Comparison of ENCODE assay signal across 8 cellular contexts in the genomic region with DNA sequence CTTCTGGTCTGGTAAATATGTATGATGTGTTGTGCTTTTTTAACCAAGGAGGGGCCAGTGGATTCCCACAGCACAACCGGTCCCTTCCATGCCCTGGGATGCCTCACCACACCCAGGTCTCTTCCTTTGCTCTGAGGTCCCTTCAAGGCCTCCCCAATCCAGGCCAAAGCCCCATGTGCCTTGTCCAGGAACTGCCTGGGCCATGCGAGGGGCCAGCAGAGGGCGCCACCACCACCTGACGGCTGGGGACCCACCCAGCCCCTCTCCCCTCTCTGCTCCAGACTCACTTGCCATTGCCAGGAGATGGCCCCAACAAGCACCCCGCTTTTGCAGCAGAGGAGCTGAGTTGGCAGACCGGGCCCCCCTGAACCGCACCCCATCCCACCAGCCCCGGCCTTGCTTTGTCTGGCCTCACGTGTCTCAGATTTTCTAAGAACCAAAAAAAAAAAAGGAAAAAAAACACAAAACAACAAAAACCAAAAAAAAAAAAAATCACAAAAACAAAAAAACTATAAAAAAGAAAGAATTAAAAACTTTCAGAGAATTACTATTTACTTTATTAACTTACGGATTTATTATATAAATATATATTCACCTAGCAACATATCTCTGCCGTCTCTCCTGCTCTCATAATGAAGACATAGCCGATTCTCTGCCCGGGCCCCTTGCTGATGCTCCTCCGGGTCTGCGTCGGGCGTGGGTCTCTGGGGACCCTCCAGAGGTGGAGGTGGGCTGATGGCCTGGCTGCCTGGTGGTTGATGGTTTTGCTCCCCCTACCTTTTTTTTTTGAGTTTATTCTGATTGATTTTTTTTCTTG. TPM values are rescaled to one million over a fixed set of nuclear protein-coding genes. Genes with fewer than 3 reads are reported as not detected.
DNase-seq lines count a peak whose midpoint lies in the region; ATAC-seq and TF ChIP-seq lines count a peak whose summit lies in the region.

No MANE protein-coding gene starts in this region.

- intact Hi-C loops in CD8-positive, alpha-beta T cell (cut with DNase I, micrococcal nuclease): loop anchor here (1.0 to 5.0 kb wide), 5 partner anchors 83 to 200 kb away; partner anchors contain the start of genes ACTN4 (in 1 of the 2), ECH1 (in 1 of the 2), MRPS12 (in 1 of the 2) and SARS2 (in 1 of the 2)
- intact Hi-C loops in head of caudate nucleus (cut with DNase I): loop anchor here (5.0 kb wide), 1 partner anchor 102 kb away; the partner anchor contains the start of gene ECH1

- no peaks in the 10 kb centered on the region for H3K9me3 Mint-ChIP-seq in CD8-positive, alpha-beta T cell

- ATAC-seq in CD8-positive, alpha-beta T cell: peak; percentile 62
- ATAC-seq in HG02885 (IDR thresholded peaks at IDR 0.05; ENCODE audit: poor library complexity, unreplicated experiment): peak; percentile 40
- no peak for ATAC-seq in HG03159 (IDR thresholded peaks at IDR 0.05; ENCODE audit: unreplicated experiment)
- ATAC-seq in GM21390 (IDR thresholded peaks at IDR 0.05; ENCODE audit: unreplicated experiment): no peak

- POLR2A ChIA-PET in CD8-positive, alpha-beta T cell (lab: Charles Lee): no interaction called here
- POLR2A ChIA-PET in RWPE1 (lab: Yijun Ruan, JAX; ENCODE audit: low non-redundant PET): interaction anchor here (0.6 kb wide), 1 partner anchor 216 kb away, joined by 4 read pairs; no protein-coding TSS in a partner anchor

- H3K4me1 ChIP-seq in CD8-positive, alpha-beta T cell (ENCODE audit: insufficient read depth, low read length): peaks cover 17% of the 10 kb centered on the region
- no peaks in the 10 kb centered on the region for H3K4me1 ChIP-seq in smooth muscle cell (ENCODE audit: low read depth)

- no peaks in the 10 kb centered on the region for H3K36me3 ChIP-seq in CD8-positive, alpha-beta T cell (ENCODE audit: insufficient read depth, low read length)
- H3K36me3 ChIP-seq in smooth muscle cell (ENCODE audit: low read depth): no peaks in the 10 kb centered on the region

- peaks cover 15% of the 10 kb centered on the region for H4K20me1 ChIP-seq in smooth muscle cell (ENCODE audit: low read depth)

- no peak overlapping the region for H3K27ac ChIP-seq in CD8-positive, alpha-beta T cell (ENCODE audit: low read depth, low read length)
- H3K27ac ChIP-seq in RWPE1 (peak overlapping the region; percentile 84), smooth muscle cell (ENCODE audit: low read depth) (peak overlapping the region; percentile 3)

- no peaks in the 10 kb centered on the region for H3K79me2 ChIP-seq in smooth muscle cell (ENCODE audit: low read depth)

- peak; percentile 75 for TF ChIP-seq CTCF in CD8-positive, alpha-beta T cell (IDR thresholded peaks at IDR 0.05)
- TF ChIP-seq CTCF in RWPE1 (conservative IDR thresholded peaks at IDR 0.05; ENCODE audit: low read depth) (peak; percentile 85), smooth muscle cell (IDR thresholded peaks at IDR 0.05; ENCODE audit: borderline replicate concordance, insufficient read depth, poor library complexity, severe bottlenecking) (peak; percentile 86)

- 82% methylated on average over 12 of the region's 17 CpGs for WGBS in smooth muscle cell (ENCODE audit: low lambda C conversion rate)

- no peak overlapping the region for H3K4me3 Mint-ChIP-seq in CD8-positive, alpha-beta T cell

- no peaks in the 10 kb centered on the region for H3K9me3 ChIP-seq in CD8-positive, alpha-beta T cell (ENCODE audit: low read length)
- no peaks in the 10 kb centered on the region for H3K9me3 ChIP-seq in smooth muscle cell (replicated peaks; ENCODE audit: low read depth)

- no peak overlapping the region for H3K4me3 ChIP-seq in CD8-positive, alpha-beta T cell (ENCODE audit: low read depth, low read length)
- H3K4me3 ChIP-seq in smooth muscle cell: no peak overlapping the region

- H3K27me3 Mint-ChIP-seq in CD8-positive, alpha-beta T cell (ENCODE audit: low read depth): no peaks in the 10 kb centered on the region

- peaks cover 20% of the 10 kb centered on the region for H3K36me3 Mint-ChIP-seq in CD8-positive, alpha-beta T cell

- H3K9ac ChIP-seq in smooth muscle cell (ENCODE audit: low read depth): no peak overlapping the region

- H3K4me1 Mint-ChIP-seq in CD8-positive, alpha-beta T cell (ENCODE audit: low read depth): peaks cover 32% of the 10 kb centered on the region

- peaks cover 33% of the 10 kb centered on the region for H3F3A ChIP-seq in smooth muscle cell (ENCODE audit: low read depth)

- H3K27me3 ChIP-seq in CD8-positive, alpha-beta T cell (ENCODE audit: insufficient read depth, low read length): no peaks in the 10 kb centered on the region
- H3K27me3 ChIP-seq in smooth muscle cell (ENCODE audit: low read depth): no peaks in the 10 kb centered on the region

- H2AFZ ChIP-seq in smooth muscle cell (ENCODE audit: low read depth): no peak overlapping the region

- CTCF ChIA-PET in CD8-positive, alpha-beta T cell (lab: Charles Lee): interaction anchor here (0.6 to 1.9 kb wide), 8 partner anchors 11 to 201 kb away, joined by 3 to 9 read pairs (median 3); partner anchors contain the start of genes MRPS12 and SARS2
- CTCF ChIA-PET in RWPE1 (lab: Yijun Ruan, JAX): interaction anchor here (0.5 kb wide), 1 partner anchor 210 kb away, joined by 3 read pairs; no protein-coding TSS in a partner anchor

- H3K27ac Mint-ChIP-seq in CD8-positive, alpha-beta T cell: no peak overlapping the region

- peak; percentile 47 to 86 (median 78) for DNase-seq in CD8-positive, alpha-beta T cell
- DNase-seq in RWPE1 (ENCODE audit: low spot score) (no peak), activated gamma-delta T cell (lab: John Stamatoyannopoulos, UW) (peak; percentile 53), head of caudate nucleus (peak in 34 of 42 donors; percentile 38 to 84 (median 62)), smooth muscle cell (lab: John Stamatoyannopoulos, UW; ENCODE audit: unreplicated experiment) (peak; percentile 23)

- H3K4me2 ChIP-seq in smooth muscle cell: no peak overlapping the region

RNA-seq across cellular contexts. Expression of gene CAPN12, which starts 14.4 kb away (rescaled TPM):
- total RNA-seq in CD8-positive, alpha-beta T cell: 1 to 10 TPM; 2.7 to 3.2 TPM
- total RNA-seq in smooth muscle cell: 3.2 and 5.5 TPM in 2 replicates
- 1.4 and 6.5 TPM in 2 replicates for polyA plus RNA-seq in smooth muscle cell

RNA-seq across cellular contexts. Expression of gene LGALS7, which starts 43.5 kb away (rescaled TPM):
- not detected for total RNA-seq in CD8-positive, alpha-beta T cell
- not detected in 2 replicates for total RNA-seq in smooth muscle cell
- polyA plus RNA-seq in smooth muscle cell: 3.4 TPM in 1 of 2 replicates, not detected in the other

RNA-seq across cellular contexts. Expression of gene LGALS7B, which starts 59.1 kb away (rescaled TPM):
- not detected for total RNA-seq in CD8-positive, alpha-beta T cell
- 3.0 TPM in 1 of 2 replicates, not detected in the other for total RNA-seq in smooth muscle cell
- polyA plus RNA-seq in smooth muscle cell: 0.56 TPM in 1 of 2 replicates, not detected in the other

Comparison
In these comparisons a context has a peak if more than half of its experiments do, and no peak if none do; other contexts are left out.
1. ATAC-seq: peak in CD8-positive, alpha-beta T cell (single experiment) and HG02885 (single experiment); none in HG03159 (single experiment) and GM21390 (single experiment).
2. Peak in every context shown above with its lines, with median percentiles within 50 percentile points of each other: CTCF ChIP-seq.